In the genomic region with DNA sequence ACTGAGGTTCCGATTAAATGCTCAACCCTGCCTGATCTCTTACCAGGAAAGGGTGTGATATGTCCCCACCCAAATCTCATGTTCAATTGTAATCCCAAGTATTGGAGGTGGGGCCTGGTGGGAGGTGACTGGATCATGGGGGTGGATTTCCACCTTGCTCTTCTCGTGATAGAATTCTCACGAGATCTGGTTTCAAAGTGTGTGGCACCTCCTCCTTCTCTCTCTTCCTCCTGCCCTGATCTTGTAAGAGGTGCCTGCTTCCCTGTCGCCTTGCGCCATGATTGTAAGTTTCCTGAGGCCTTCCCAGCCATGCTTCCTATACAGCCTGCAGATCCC, we compare ENCODE assay signal across 12 cellular contexts. TPM values are rescaled to one million over a fixed set of nuclear protein-coding genes. Genes with fewer than 3 reads are reported as not detected.
DNase-seq lines count a peak whose midpoint lies in the region; ATAC-seq and TF ChIP-seq lines count a peak whose summit lies in the region.
"Had no signal": no experiment of that assay in that cellular context is flagged by ENCODE, and none has a peak within 500 bp of the region (broad histone marks: within the 10 kb centered on the region; RNA-seq: fewer than 3 reads in every experiment).

No MANE protein-coding gene starts in this region.

- no peaks in the 10 kb centered on the region for H3K27me3 Mint-ChIP-seq in activated CD4-positive, alpha-beta T cell treated with anti-CD3 and anti-CD28 coated beads, Interleukin-2, amount 10 ng/mL, durations not matched to agents 7 days and 5 days
- no peaks in the 10 kb centered on the region for H3K27me3 Mint-ChIP-seq in activated naive CD8-positive, alpha-beta T cell treated with anti-CD3 and anti-CD28 coated beads for 36 hours

- H3K36me3 ChIP-seq in KMS-11 (ENCODE audit: insufficient read depth): no peaks in the 10 kb centered on the region
- H3K36me3 ChIP-seq: esophagus squamous epithelium, upper lobe of left lung had no signal

- H3K4me3 Mint-ChIP-seq in activated CD4-positive, alpha-beta T cell treated with anti-CD3 and anti-CD28 coated beads, Interleukin-2, amount 10 ng/mL, durations not matched to agents 7 days and 5 days: no peak overlapping the region
- H3K4me3 Mint-ChIP-seq in activated naive CD8-positive, alpha-beta T cell treated with anti-CD3 and anti-CD28 coated beads for 36 hours: peak overlapping the region; percentile 40
- no peak overlapping the region for H3K4me3 Mint-ChIP-seq in stimulated activated effector memory CD8-positive, alpha-beta T cell treated with anti-CD3 and anti-CD28 coated beads, Interleukin-12 subunit alpha, Interleukin-12 subunit beta, amount 100 ng/mL, for 72 hours

- CTCF ChIA-PET in activated CD4-positive, alpha-beta T cell treated with anti-CD3 and anti-CD28 coated beads, Interleukin-2, amount 10 ng/mL, durations not matched to agents 7 days and 5 days (lab: Charles Lee): no interaction called here

- peak overlapping the region; percentile 23; the same call in 1 of the 2 replicates for H3K9ac ChIP-seq in KMS-11

- peak overlapping the region; percentile 49 for H3K4me2 ChIP-seq in KMS-11

- H3K27ac Mint-ChIP-seq in activated CD4-positive, alpha-beta T cell treated with anti-CD3 and anti-CD28 coated beads, Interleukin-2, amount 10 ng/mL, durations not matched to agents 7 days and 5 days: peak overlapping the region; percentile 3
- H3K27ac Mint-ChIP-seq in activated naive CD8-positive, alpha-beta T cell treated with anti-CD3 and anti-CD28 coated beads for 36 hours: peak overlapping the region; percentile 85
- H3K27ac Mint-ChIP-seq in stimulated activated effector memory CD8-positive, alpha-beta T cell treated with anti-CD3 and anti-CD28 coated beads, Interleukin-12 subunit alpha, Interleukin-12 subunit beta, amount 100 ng/mL, for 72 hours: peak overlapping the region; percentile 23

- no peaks in the 10 kb centered on the region; the same call in 1 of the 2 replicates for H3K27me3 ChIP-seq in KMS-11 (ENCODE audit: insufficient read depth, low read depth)
- H3K27me3 ChIP-seq: esophagus squamous epithelium, upper lobe of left lung had no signal

- H4K20me1 ChIP-seq in KMS-11 (ENCODE audit: insufficient read depth): no peaks in the 10 kb centered on the region

- H2AFZ ChIP-seq in KMS-11 (ENCODE audit: low read depth): no peak overlapping the region

- ATAC-seq in stimulated activated effector memory CD8-positive, alpha-beta T cell treated with anti-CD3 and anti-CD28 coated beads, Interleukin-12 subunit alpha, Interleukin-12 subunit beta, amount 100 ng/mL, for 72 hours: no peak
- no peak for ATAC-seq in HG02970 (IDR thresholded peaks at IDR 0.05; ENCODE audit: low FRiP score, unreplicated experiment)

- no peak for TF ChIP-seq CTCF in KMS-11 (conservative IDR thresholded peaks at IDR 0.05; ENCODE audit: low read depth, low read length)

- POLR2A ChIA-PET in activated CD4-positive, alpha-beta T cell treated with anti-CD3 and anti-CD28 coated beads, Interleukin-2, amount 10 ng/mL, durations not matched to agents 7 days and 5 days (lab: Charles Lee): interaction anchor here (0.6 kb wide), 1 partner anchor 192 kb away, joined by 3 read pairs; no protein-coding TSS in a partner anchor

- peaks cover 4% of the 10 kb centered on the region for H3K9me3 Mint-ChIP-seq in activated CD4-positive, alpha-beta T cell treated with anti-CD3 and anti-CD28 coated beads, Interleukin-2, amount 10 ng/mL, durations not matched to agents 7 days and 5 days
- H3K9me3 Mint-ChIP-seq in activated naive CD8-positive, alpha-beta T cell treated with anti-CD3 and anti-CD28 coated beads for 36 hours: peaks cover 9% of the 10 kb centered on the region
- H3K9me3 Mint-ChIP-seq in stimulated activated effector memory CD8-positive, alpha-beta T cell treated with anti-CD3 and anti-CD28 coated beads, Interleukin-12 subunit alpha, Interleukin-12 subunit beta, amount 100 ng/mL, for 72 hours: no peaks in the 10 kb centered on the region

- no peak for DNase-seq in activated CD4-positive, alpha-beta T cell treated with anti-CD3 and anti-CD28 coated beads, Interleukin-2, amount 10 ng/mL, durations not matched to agents 7 days and 5 days
- DNase-seq in activated CD4-positive, alpha-beta T cell treated with anti-CD3 and anti-CD28 coated beads, Interleukin-2, amount 50 U/mL, for 1 hour: no peak
- no peak for DNase-seq in activated naive CD8-positive, alpha-beta T cell treated with anti-CD3 and anti-CD28 coated beads for 36 hours
- no peak for DNase-seq in stimulated activated effector memory CD8-positive, alpha-beta T cell treated with anti-CD3 and anti-CD28 coated beads, Interleukin-12 subunit alpha, Interleukin-12 subunit beta, amount 100 ng/mL, for 72 hours (ENCODE audit: low spot score in 2 of 2)
- no peak for DNase-seq in ureter (ENCODE audit: low spot score)
- no peak for DNase-seq in NCI-H1930 (lab: John Stamatoyannopoulos, UW)
- DNase-seq: cerebellar nuclear complex, esophagus squamous epithelium had no signal

- H3K79me2 ChIP-seq in KMS-11 (ENCODE audit: insufficient read depth, low read depth): no peaks in the 10 kb centered on the region

- H3K36me3 Mint-ChIP-seq in activated CD4-positive, alpha-beta T cell treated with anti-CD3 and anti-CD28 coated beads, Interleukin-2, amount 10 ng/mL, durations not matched to agents 7 days and 5 days (ENCODE audit: low read depth): peaks cover 8% of the 10 kb centered on the region
- H3K36me3 Mint-ChIP-seq in activated naive CD8-positive, alpha-beta T cell treated with anti-CD3 and anti-CD28 coated beads for 36 hours: peaks cover 7% of the 10 kb centered on the region
- H3K36me3 Mint-ChIP-seq in stimulated activated effector memory CD8-positive, alpha-beta T cell treated with anti-CD3 and anti-CD28 coated beads, Interleukin-12 subunit alpha, Interleukin-12 subunit beta, amount 100 ng/mL, for 72 hours: no peaks in the 10 kb centered on the region

- peaks cover 66% of the 10 kb centered on the region for H3K4me1 ChIP-seq in KMS-11 (ENCODE audit: low read depth, poor library complexity, severe bottlenecking)

- peaks cover 66% of the 10 kb centered on the region for H3K4me1 Mint-ChIP-seq in activated CD4-positive, alpha-beta T cell treated with anti-CD3 and anti-CD28 coated beads, Interleukin-2, amount 10 ng/mL, durations not matched to agents 7 days and 5 days
- peaks cover 67% of the 10 kb centered on the region for H3K4me1 Mint-ChIP-seq in activated naive CD8-positive, alpha-beta T cell treated with anti-CD3 and anti-CD28 coated beads for 36 hours
- peaks cover 53% of the 10 kb centered on the region for H3K4me1 Mint-ChIP-seq in stimulated activated effector memory CD8-positive, alpha-beta T cell treated with anti-CD3 and anti-CD28 coated beads, Interleukin-12 subunit alpha, Interleukin-12 subunit beta, amount 100 ng/mL, for 72 hours

- peak overlapping the region; percentile 47; the same call in 1 of the 2 replicates for H3K27ac ChIP-seq in KMS-11

- no peak overlapping the region for H3K4me3 ChIP-seq in KMS-11 (IDR thresholded peaks at IDR 0.05; ENCODE audit: insufficient read depth, low read depth, low read length)
- H3K4me3 ChIP-seq: esophagus squamous epithelium, upper lobe of left lung had no signal

RNA-seq across cellular contexts. Expression of a gene that starts 34.9 kb away (rescaled TPM):
- total RNA-seq in activated CD4-positive, alpha-beta T cell treated with anti-CD3 and anti-CD28 coated beads, Interleukin-2, amount 10 ng/mL, durations not matched to agents 7 days and 5 days: not detected
- total RNA-seq in activated naive CD8-positive, alpha-beta T cell treated with anti-CD3 and anti-CD28 coated beads for 36 hours: under 1 TPM in 1 of 2 experiments, not detected in 1; 0.32 TPM
- 7.8 TPM for total RNA-seq in ureter

RNA-seq across cellular contexts. Expression of a gene that starts 52.5 kb away (rescaled TPM):
- total RNA-seq in activated CD4-positive, alpha-beta T cell treated with anti-CD3 and anti-CD28 coated beads, Interleukin-2, amount 10 ng/mL, durations not matched to agents 7 days and 5 days: 10 to 100 TPM; 19.2 to 20.2 TPM
- total RNA-seq in activated naive CD8-positive, alpha-beta T cell treated with anti-CD3 and anti-CD28 coated beads for 36 hours: 10 to 100 TPM; 15.7 to 17.5 TPM
- 48.0 TPM for total RNA-seq in ureter

RNA-seq across cellular contexts. Expression of a gene that starts 57.5 kb away (rescaled TPM):
- total RNA-seq in activated CD4-positive, alpha-beta T cell treated with anti-CD3 and anti-CD28 coated beads, Interleukin-2, amount 10 ng/mL, durations not matched to agents 7 days and 5 days: 10 to 100 TPM; 77.4 to 83.7 TPM
- total RNA-seq in activated naive CD8-positive, alpha-beta T cell treated with anti-CD3 and anti-CD28 coated beads for 36 hours: 10 to 100 TPM; 38.9 to 41.1 TPM
- 1.4 TPM for total RNA-seq in ureter
- total RNA-seq: RPMI7951 had no signal

Comparison
In these comparisons a context has a peak if more than half of its experiments do, and no peak if none do; other contexts are left out.
1. H3K27ac Mint-ChIP-seq: peak in every context shown above with its lines; median percentile 85 in activated naive CD8-positive, alpha-beta T cell treated with anti-CD3 and anti-CD28 coated beads for 36 hours; 23 in stimulated activated effector memory CD8-positive, alpha-beta T cell treated with anti-CD3 and anti-CD28 coated beads, Interleukin-12 subunit alpha, Interleukin-12 subunit beta, amount 100 ng/mL, for 72 hours; 3 in activated CD4-positive, alpha-beta T cell treated with anti-CD3 and anti-CD28 coated beads, Interleukin-2, amount 10 ng/mL, durations not matched to agents 7 days and 5 days.
2. RNA of a gene that starts 57.5 kb away (total RNA-seq): 77.4 to 83.7 TPM in activated CD4-positive, alpha-beta T cell treated with anti-CD3 and anti-CD28 coated beads, Interleukin-2, amount 10 ng/mL, durations not matched to agents 7 days and 5 days and 38.9 to 41.1 TPM in activated naive CD8-positive, alpha-beta T cell treated with anti-CD3 and anti-CD28 coated beads for 36 hours; 1.4 TPM in ureter (single experiment); every median in the first group is over 10 times any median in the second.